30 cellular contexts compared by ENCODE assay signal in genomic region chr9:137016436-137016835, GRCh38. TPM values are rescaled to one million over a fixed set of nuclear protein-coding genes. Genes with fewer than 3 reads are reported as not detected.
"Had no signal": no experiment of that assay in that cellular context is flagged by ENCODE, and none has a peak within 500 bp of the region (broad histone marks: within the 10 kb centered on the region; RNA-seq: fewer than 3 reads in every experiment).

No MANE protein-coding gene starts in this region.

- H3K36me3 ChIP-seq: neural progenitor cell, ovary had no signal

- H3K9me3 Mint-ChIP-seq: naive thymus-derived CD4-positive, alpha-beta T cell; natural killer cell; nephron; neural progenitor cell; stimulated activated effector memory CD8-positive, alpha-beta T cell treated with anti-CD3 and anti-CD28 coated beads, Interleukin-12 subunit alpha, Interleukin-12 subunit beta, amount 100 ng/mL, for 72 hours; stimulated activated naive B cell treated with anti-CD40 and anti-IgM and Interleukin-4, amounts not matched to agents 10 μg/mL and 1 μg/mL and 100 μg/mL, for 72 hours had no signal

- H3K27ac Mint-ChIP-seq: naive thymus-derived CD4-positive, alpha-beta T cell; natural killer cell; nephron; progenitor cell of endocrine pancreas; stimulated activated effector memory CD8-positive, alpha-beta T cell treated with anti-CD3 and anti-CD28 coated beads, Interleukin-12 subunit alpha, Interleukin-12 subunit beta, amount 100 ng/mL, for 72 hours; stimulated activated naive B cell treated with anti-CD40 and anti-IgM and Interleukin-4, amounts not matched to agents 10 μg/mL and 1 μg/mL and 100 μg/mL, for 72 hours had no signal

- H3K9me3 ChIP-seq: neutrophil, ovary, psoas muscle, right lobe of liver, sigmoid colon, stomach, thoracic aorta, thyroid gland, tibial nerve, upper lobe of left lung, vagina had no signal

- H3K27me3 ChIP-seq: neural progenitor cell, neutrophil, ovary, right lobe of liver, sigmoid colon, stomach, thyroid gland, tibial nerve, upper lobe of left lung, vagina had no signal

- H3K36me3 Mint-ChIP-seq: natural killer cell had no signal

- H3K4me1 Mint-ChIP-seq: naive thymus-derived CD4-positive, alpha-beta T cell; nephron; neural progenitor cell; stimulated activated effector memory CD8-positive, alpha-beta T cell treated with anti-CD3 and anti-CD28 coated beads, Interleukin-12 subunit alpha, Interleukin-12 subunit beta, amount 100 ng/mL, for 72 hours; stimulated activated naive B cell treated with anti-CD40 and anti-IgM and Interleukin-4, amounts not matched to agents 10 μg/mL and 1 μg/mL and 100 μg/mL, for 72 hours had no signal

- H3K4me3 ChIP-seq: neural progenitor cell, ovary, psoas muscle, right lobe of liver, sigmoid colon, stomach, thoracic aorta, thyroid gland, tibial nerve, upper lobe of left lung, vagina had no signal

- H3K9ac ChIP-seq: neural progenitor cell, parathyroid adenoma had no signal

- ATAC-seq: naive thymus-derived CD4-positive, alpha-beta T cell; natural killer cell; psoas muscle; right cardiac atrium; right lobe of liver; stimulated activated effector memory CD8-positive, alpha-beta T cell treated with anti-CD3 and anti-CD28 coated beads, Interleukin-12 subunit alpha, Interleukin-12 subunit beta, amount 100 ng/mL, for 72 hours; stimulated activated naive B cell treated with anti-CD40 and anti-IgM and Interleukin-4, amounts not matched to agents 10 μg/mL and 1 μg/mL and 100 μg/mL, for 72 hours had no signal

- H3K27ac ChIP-seq: neural progenitor cell, neutrophil, ovary, parathyroid adenoma, psoas muscle, right lobe of liver, sigmoid colon, stomach, thoracic aorta, thyroid gland, tibial nerve, upper lobe of left lung, vagina had no signal

- H3K27me3 Mint-ChIP-seq: naive thymus-derived CD4-positive, alpha-beta T cell; progenitor cell of endocrine pancreas; stimulated activated naive B cell treated with anti-CD40 and anti-IgM and Interleukin-4, amounts not matched to agents 10 μg/mL and 1 μg/mL and 100 μg/mL, for 72 hours had no signal

- H3K4me3 Mint-ChIP-seq: naive thymus-derived CD4-positive, alpha-beta T cell; natural killer cell; nephron; neural progenitor cell; stimulated activated effector memory CD8-positive, alpha-beta T cell treated with anti-CD3 and anti-CD28 coated beads, Interleukin-12 subunit alpha, Interleukin-12 subunit beta, amount 100 ng/mL, for 72 hours; stimulated activated naive B cell treated with anti-CD40 and anti-IgM and Interleukin-4, amounts not matched to agents 10 μg/mL and 1 μg/mL and 100 μg/mL, for 72 hours had no signal

- H2AFZ ChIP-seq: neural progenitor cell, parathyroid adenoma had no signal

- H3K4me1 ChIP-seq: neural progenitor cell, parathyroid adenoma, psoas muscle, right lobe of liver, sigmoid colon, stomach, thyroid gland, upper lobe of left lung, vagina had no signal

- H3K4me2 ChIP-seq: neural progenitor cell had no signal

- DNase-seq: naive thymus-derived CD4-positive, alpha-beta T cell; natural killer cell; nucleus accumbens; ovary; posterior cingulate gyrus; psoas muscle; right cardiac atrium; right lobe of liver; sigmoid colon; small intestine; stimulated activated CD4-positive, alpha-beta T cell treated with anti-CD3 and anti-CD28 coated beads, Interleukin-15, amount 100 ng/mL, for 24 hours; stimulated activated CD4-positive, alpha-beta T cell treated with anti-CD3 and anti-CD28 coated beads, Interleukin-2, amount 100 ng/mL, for 24 hours; stimulated activated CD4-positive, alpha-beta T cell treated with anti-CD3 and anti-CD28 coated beads, Interleukin-2, amount 100 ng/mL, for 48 hours; stimulated activated CD4-positive, alpha-beta T cell treated with anti-CD3 and anti-CD28 coated beads, Interleukin-4, amount 100 ng/mL, for 24 hours; stimulated activated naive B cell treated with anti-CD40 and anti-IgM and Interleukin-4, amounts not matched to agents 10 μg/mL and 1 μg/mL and 100 μg/mL, for 72 hours; stimulated activated naive CD4-positive, alpha-beta T cell treated with Interleukin-2 at 50 U/mL for 16 hours; stomach; thyroid gland; trophoblast cell had no signal

RNA-seq across cellular contexts. Expression of gene CLIC3, which starts 20.1 kb away (rescaled TPM):
- polyA plus RNA-seq: neural cell had no signal
